In genomic region chr4:148239406-148239805, GRCh38 we compare ENCODE assay signal across 21 cellular contexts.
DNase-seq lines count a peak whose midpoint lies in the region; ATAC-seq and TF ChIP-seq lines count a peak whose summit lies in the region.
"Had no signal": no experiment of that assay in that cellular context is flagged by ENCODE, and none has a peak within 500 bp of the region (broad histone marks: within the 10 kb centered on the region; RNA-seq: fewer than 3 reads in every experiment).

No MANE protein-coding gene starts in this region.

- CTCF ChIA-PET in A673 (lab: Charles Lee), result no interaction called here

- no peaks in the 10 kb centered on the region for H3K36me3 ChIP-seq in A673 (ENCODE audit: insufficient read depth, low read length, poor library complexity, severe bottlenecking)
- no peaks in the 10 kb centered on the region for H3K36me3 ChIP-seq in Loucy (ENCODE audit: insufficient read depth, low read length)
- H3K36me3 ChIP-seq: SJCRH30 had no signal

- no peaks in the 10 kb centered on the region for H3K4me1 ChIP-seq in A673 (ENCODE audit: insufficient read depth, low read length, poor library complexity, severe bottlenecking)
- peaks cover 5% of the 10 kb centered on the region for H3K4me1 ChIP-seq in Loucy (ENCODE audit: insufficient read depth, low read length, poor library complexity, severe bottlenecking)
- H3K4me1 ChIP-seq: SJCRH30 had no signal

- DNase-seq in NCI-H524 (lab: John Stamatoyannopoulos, UW) (peak; percentile 2 to 19), NCI-H524 treated with DMSO at 0.1 percent for 48 hours (lab: John Stamatoyannopoulos, UW) (no peak), A673 (ENCODE audit: low spot score) (peak; percentile 17), T-helper 17 cell (no peak), A172 (ENCODE audit: low spot score) (no peak), NCI-H748 (lab: John Stamatoyannopoulos, UW; ENCODE audit: unreplicated experiment) (no peak)
- DNase-seq: 8988T, COR-L47, DMS79 treated with DMSO at 0.1 percent for 48 hours, GDM1, H9, KG1, MM.1S, NCI-H2029, NCI-H2171 treated with DMSO at 0.1 percent for 48 hours, NCI-H510A treated with DMSO at 0.1 percent for 48 hours, SW 1271 had no signal

- H3K27ac Mint-ChIP-seq in T-helper 17 cell, result peak overlapping the region; percentile 41
- H3K27ac Mint-ChIP-seq: H9 had no signal

- no TSS peak for BruUV-seq in A673 (replicated peaks; lab: Mats Ljungman, UMichigan)

- intact Hi-C loops in A673 (cut with micrococcal nuclease; ENCODE audit: unreplicated experiment), result no loop called here

- H3K36me3 Mint-ChIP-seq in T-helper 17 cell (ENCODE audit: low read depth), result no peaks in the 10 kb centered on the region

- TF ChIP-seq CTCF in A673 (conservative IDR thresholded peaks at IDR 0.05; ENCODE audit: low read depth, low read length) (no peak), Loucy (conservative IDR thresholded peaks at IDR 0.05; ENCODE audit: low read length) (peak; percentile 22)

- no peaks in the 10 kb centered on the region for H3K9me2 ChIP-seq in Loucy (replicated peaks; ENCODE audit: low read depth, low read length)

- no peak overlapping the region for H3K27ac ChIP-seq in A673 (ENCODE audit: low read depth, low read length, poor library complexity, severe bottlenecking)
- H3K27ac ChIP-seq: C4-2B, SJCRH30 had no signal

- POLR2A ChIA-PET in A673 (lab: Charles Lee; ENCODE audit: low non-redundant PET), result no interaction called here

- H3K79me2 ChIP-seq in Loucy (ENCODE audit: insufficient read depth, low read length), result no peaks in the 10 kb centered on the region

- H3K27me3 ChIP-seq in A673 (replicated peaks; ENCODE audit: insufficient read depth, low read depth, low read length, poor library complexity) (no peaks in the 10 kb centered on the region), Loucy (ENCODE audit: insufficient read depth, low read length, poor library complexity, severe bottlenecking) (no peaks in the 10 kb centered on the region)
- H3K27me3 ChIP-seq: SJCRH30 had no signal

- H3K4me3 Mint-ChIP-seq in T-helper 17 cell, result no peak overlapping the region
- H3K4me3 Mint-ChIP-seq: H9 had no signal

- H3K27me3 Mint-ChIP-seq in T-helper 17 cell, result no peaks in the 10 kb centered on the region

- H3F3A ChIP-seq in Loucy (ENCODE audit: low read depth), result no peaks in the 10 kb centered on the region

- no peaks in the 10 kb centered on the region for H3K9me3 ChIP-seq in A673 (ENCODE audit: low read depth, low read length, poor library complexity, severe bottlenecking)
- H3K9me3 ChIP-seq in Loucy (ENCODE audit: insufficient read depth, low read depth, low read length), result no peaks in the 10 kb centered on the region
- no peaks in the 10 kb centered on the region for H3K9me3 ChIP-seq in T-helper 17 cell (ENCODE audit: control insufficient read depth, low read length, poor library complexity, severe bottlenecking)
- H3K9me3 ChIP-seq: SJCRH30 had no signal

- no peak overlapping the region for H2AFZ ChIP-seq in Loucy (ENCODE audit: low read length)

- H3K4me1 Mint-ChIP-seq in T-helper 17 cell, result peaks cover 11% of the 10 kb centered on the region
- H3K4me1 Mint-ChIP-seq: H9 had no signal

- no peaks in the 10 kb centered on the region for H4K20me1 ChIP-seq in Loucy (ENCODE audit: insufficient read depth, low read length, poor library complexity, severe bottlenecking)

- no peak overlapping the region for H3K9ac ChIP-seq in Loucy (ENCODE audit: low read depth, low read length, poor library complexity, severe bottlenecking)

- no peak overlapping the region for H3K4me3 ChIP-seq in A673 (ENCODE audit: low read depth, low read length, poor library complexity, severe bottlenecking)
- no peak overlapping the region for H3K4me3 ChIP-seq in Loucy (ENCODE audit: low read length, poor library complexity, severe bottlenecking)
- H3K4me3 ChIP-seq: SJCRH30 had no signal

- H3K4me2 ChIP-seq in Loucy (ENCODE audit: low read depth, low read length, poor library complexity, severe bottlenecking), result no peak overlapping the region

- no peak for ATAC-seq in T-helper 17 cell
- ATAC-seq in HG02642 (IDR thresholded peaks at IDR 0.05; ENCODE audit: poor library complexity, unreplicated experiment), result no peak

Comparison
In these comparisons a context has a peak if more than half of its experiments do, and no peak if none do; other contexts are left out.
1. DNase-seq: peak in NCI-H524 (2 of 2) and A673 (single experiment); none in NCI-H524 treated with DMSO at 0.1 percent for 48 hours (single experiment), T-helper 17 cell (0 of 3), A172 (single experiment) and NCI-H748 (single experiment).